1 cellular context compared by ENCODE assay signal in genomic region chr11:19913893-19914249, GRCh38.
A peak's percentile ranks its signal among the peaks of the same experiment; 100 is the strongest.
TF ChIP-seq lines count a peak whose summit lies in the region.

No MANE protein-coding gene starts in this region.

TF ChIP-seq in HepG2, 621 proteins besides CTCF, POLR2A, EP300 and RAD21 (continued from another document):
- TF ChIP-seq, protein P1, sequence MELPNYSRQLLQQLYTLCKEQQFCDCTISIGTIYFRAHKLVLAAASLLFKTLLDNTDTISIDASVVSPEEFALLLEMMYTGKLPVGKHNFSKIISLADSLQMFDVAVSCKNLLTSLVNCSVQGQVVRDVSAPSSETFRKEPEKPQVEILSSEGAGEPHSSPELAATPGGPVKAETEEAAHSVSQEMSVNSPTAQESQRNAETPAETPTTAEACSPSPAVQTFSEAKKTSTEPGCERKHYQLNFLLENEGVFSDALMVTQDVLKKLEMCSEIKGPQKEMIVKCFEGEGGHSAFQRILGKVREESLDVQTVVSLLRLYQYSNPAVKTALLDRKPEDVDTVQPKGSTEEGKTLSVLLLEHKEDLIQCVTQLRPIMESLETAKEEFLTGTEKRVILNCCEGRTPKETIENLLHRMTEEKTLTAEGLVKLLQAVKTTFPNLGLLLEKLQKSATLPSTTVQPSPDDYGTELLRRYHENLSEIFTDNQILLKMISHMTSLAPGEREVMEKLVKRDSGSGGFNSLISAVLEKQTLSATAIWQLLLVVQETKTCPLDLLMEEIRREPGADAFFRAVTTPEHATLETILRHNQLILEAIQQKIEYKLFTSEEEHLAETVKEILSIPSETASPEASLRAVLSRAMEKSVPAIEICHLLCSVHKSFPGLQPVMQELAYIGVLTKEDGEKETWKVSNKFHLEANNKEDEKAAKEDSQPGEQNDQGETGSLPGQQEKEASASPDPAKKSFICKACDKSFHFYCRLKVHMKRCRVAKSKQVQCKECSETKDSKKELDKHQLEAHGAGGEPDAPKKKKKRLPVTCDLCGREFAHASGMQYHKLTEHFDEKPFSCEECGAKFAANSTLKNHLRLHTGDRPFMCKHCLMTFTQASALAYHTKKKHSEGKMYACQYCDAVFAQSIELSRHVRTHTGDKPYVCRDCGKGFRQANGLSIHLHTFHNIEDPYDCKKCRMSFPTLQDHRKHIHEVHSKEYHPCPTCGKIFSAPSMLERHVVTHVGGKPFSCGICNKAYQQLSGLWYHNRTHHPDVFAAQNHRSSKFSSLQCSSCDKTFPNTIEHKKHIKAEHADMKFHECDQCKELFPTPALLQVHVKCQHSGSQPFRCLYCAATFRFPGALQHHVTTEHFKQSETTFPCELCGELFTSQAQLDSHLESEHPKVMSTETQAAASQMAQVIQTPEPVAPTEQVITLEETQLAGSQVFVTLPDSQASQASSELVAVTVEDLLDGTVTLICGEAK (IDR thresholded peaks at IDR 0.05): no peak
- TF ChIP-seq, protein P1 (CRISPR knock-in tag; IDR thresholded peaks at IDR 0.05): no peak
- TF ChIP-seq SMAD1 (CRISPR knock-in tag; IDR thresholded peaks at IDR 0.05; ENCODE audit: borderline replicate concordance, low read depth) (no peak), ZNF615 (CRISPR knock-in tag; IDR thresholded peaks at IDR 0.05; ENCODE audit: borderline replicate concordance) (no peak), CCDC6 (CRISPR knock-in tag; IDR thresholded peaks at IDR 0.05) (no peak), ZNF253 (CRISPR knock-in tag; IDR thresholded peaks at IDR 0.05; ENCODE audit: borderline replicate concordance) (no peak), GABPA (IDR thresholded peaks at IDR 0.05; ENCODE audit: low read depth, low read length) (no peak), GABPA (CRISPR knock-in tag; IDR thresholded peaks at IDR 0.05; ENCODE audit: low read depth) (0 out of 2 replicates have a peak, but pooled peaks have one; percentile 10), ZNF530 (CRISPR knock-in tag; IDR thresholded peaks at IDR 0.05; ENCODE audit: low read depth) (no peak), REPIN1 (CRISPR knock-in tag; IDR thresholded peaks at IDR 0.05; ENCODE audit: borderline replicate concordance, low read depth) (0 out of 2 replicates have a peak, but pooled peaks have one; percentile 10), CEBPG (CRISPR knock-in tag; IDR thresholded peaks at IDR 0.05) (no peak), ZNF33A (CRISPR knock-in tag; IDR thresholded peaks at IDR 0.05; ENCODE audit: borderline replicate concordance) (no peak)
- TF ChIP-seq, protein P2, sequence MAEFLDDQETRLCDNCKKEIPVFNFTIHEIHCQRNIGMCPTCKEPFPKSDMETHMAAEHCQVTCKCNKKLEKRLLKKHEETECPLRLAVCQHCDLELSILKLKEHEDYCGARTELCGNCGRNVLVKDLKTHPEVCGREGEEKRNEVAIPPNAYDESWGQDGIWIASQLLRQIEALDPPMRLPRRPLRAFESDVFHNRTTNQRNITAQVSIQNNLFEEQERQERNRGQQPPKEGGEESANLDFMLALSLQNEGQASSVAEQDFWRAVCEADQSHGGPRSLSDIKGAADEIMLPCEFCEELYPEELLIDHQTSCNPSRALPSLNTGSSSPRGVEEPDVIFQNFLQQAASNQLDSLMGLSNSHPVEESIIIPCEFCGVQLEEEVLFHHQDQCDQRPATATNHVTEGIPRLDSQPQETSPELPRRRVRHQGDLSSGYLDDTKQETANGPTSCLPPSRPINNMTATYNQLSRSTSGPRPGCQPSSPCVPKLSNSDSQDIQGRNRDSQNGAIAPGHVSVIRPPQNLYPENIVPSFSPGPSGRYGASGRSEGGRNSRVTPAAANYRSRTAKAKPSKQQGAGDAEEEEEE (CRISPR knock-in tag; IDR thresholded peaks at IDR 0.05; ENCODE audit: borderline replicate concordance): 0 out of 2 replicates have a peak, but pooled peaks have one; percentile 32
- TF ChIP-seq, protein P3, sequence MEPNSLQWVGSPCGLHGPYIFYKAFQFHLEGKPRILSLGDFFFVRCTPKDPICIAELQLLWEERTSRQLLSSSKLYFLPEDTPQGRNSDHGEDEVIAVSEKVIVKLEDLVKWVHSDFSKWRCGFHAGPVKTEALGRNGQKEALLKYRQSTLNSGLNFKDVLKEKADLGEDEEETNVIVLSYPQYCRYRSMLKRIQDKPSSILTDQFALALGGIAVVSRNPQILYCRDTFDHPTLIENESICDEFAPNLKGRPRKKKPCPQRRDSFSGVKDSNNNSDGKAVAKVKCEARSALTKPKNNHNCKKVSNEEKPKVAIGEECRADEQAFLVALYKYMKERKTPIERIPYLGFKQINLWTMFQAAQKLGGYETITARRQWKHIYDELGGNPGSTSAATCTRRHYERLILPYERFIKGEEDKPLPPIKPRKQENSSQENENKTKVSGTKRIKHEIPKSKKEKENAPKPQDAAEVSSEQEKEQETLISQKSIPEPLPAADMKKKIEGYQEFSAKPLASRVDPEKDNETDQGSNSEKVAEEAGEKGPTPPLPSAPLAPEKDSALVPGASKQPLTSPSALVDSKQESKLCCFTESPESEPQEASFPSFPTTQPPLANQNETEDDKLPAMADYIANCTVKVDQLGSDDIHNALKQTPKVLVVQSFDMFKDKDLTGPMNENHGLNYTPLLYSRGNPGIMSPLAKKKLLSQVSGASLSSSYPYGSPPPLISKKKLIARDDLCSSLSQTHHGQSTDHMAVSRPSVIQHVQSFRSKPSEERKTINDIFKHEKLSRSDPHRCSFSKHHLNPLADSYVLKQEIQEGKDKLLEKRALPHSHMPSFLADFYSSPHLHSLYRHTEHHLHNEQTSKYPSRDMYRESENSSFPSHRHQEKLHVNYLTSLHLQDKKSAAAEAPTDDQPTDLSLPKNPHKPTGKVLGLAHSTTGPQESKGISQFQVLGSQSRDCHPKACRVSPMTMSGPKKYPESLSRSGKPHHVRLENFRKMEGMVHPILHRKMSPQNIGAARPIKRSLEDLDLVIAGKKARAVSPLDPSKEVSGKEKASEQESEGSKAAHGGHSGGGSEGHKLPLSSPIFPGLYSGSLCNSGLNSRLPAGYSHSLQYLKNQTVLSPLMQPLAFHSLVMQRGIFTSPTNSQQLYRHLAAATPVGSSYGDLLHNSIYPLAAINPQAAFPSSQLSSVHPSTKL (CRISPR knock-in tag; IDR thresholded peaks at IDR 0.05): 0 out of 2 replicates have a peak, but pooled peaks have one; percentile 1
TF ChIP-seq in HepG2: peak in this region for 6.
